ENCODE assay signal across 1 cellular context in genomic region chr2:42965910-42966309, GRCh38.
TF ChIP-seq lines count a peak whose summit lies in the region.

No MANE protein-coding gene starts in this region.

TF ChIP-seq in IMR-90, 13 proteins besides CTCF, POLR2A, EP300 and RAD21 (continued from another document):
- no peak for TF ChIP-seq ELK1 (IDR thresholded peaks at IDR 0.05; ENCODE audit: borderline replicate concordance, low read depth, low read length)
- TF ChIP-seq NFE2L2 (IDR thresholded peaks at IDR 0.05; ENCODE audit: low read depth, low read length), result no peak
- TF ChIP-seq FOS (IDR thresholded peaks at IDR 0.05; ENCODE audit: low read depth, low read length), result no peak
- TF ChIP-seq BHLHE40 (IDR thresholded peaks at IDR 0.05; ENCODE audit: low read depth, low read length), result no peak
- no peak for TF ChIP-seq USF2 (IDR thresholded peaks at IDR 0.05; ENCODE audit: low read depth, low read length)
- TF ChIP-seq MAFK (IDR thresholded peaks at IDR 0.05; ENCODE audit: low read depth, low read length), result no peak
- TF ChIP-seq MAZ (IDR thresholded peaks at IDR 0.05; ENCODE audit: borderline replicate concordance, low read depth, low read length), result no peak
- no peak for TF ChIP-seq MXI1 (IDR thresholded peaks at IDR 0.05; ENCODE audit: borderline replicate concordance, low read depth, low read length)
- no peak for TF ChIP-seq RCOR1 (IDR thresholded peaks at IDR 0.05; ENCODE audit: insufficient replicate concordance, low read length)
- TF ChIP-seq CEBPB (IDR thresholded peaks at IDR 0.05; ENCODE audit: low read depth, low read length), result no peak
- TF ChIP-seq CHD1 (IDR thresholded peaks at IDR 0.05; ENCODE audit: low read depth, low read length), result no peak
